ENCODE assay signal across 1 cellular context in genomic region chr19:14102102-14102696, GRCh38.
TF ChIP-seq lines count a peak whose summit lies in the region.

No MANE protein-coding gene starts in this region.

TF ChIP-seq in GM12878, 131 proteins besides CTCF, POLR2A, EP300 and RAD21:
- TF ChIP-seq RBBP5 (conservative IDR thresholded peaks at IDR 0.05) (no peak), LARP7 (IDR thresholded peaks at IDR 0.05) (no peak), BCLAF1 (IDR thresholded peaks at IDR 0.05) (no peak), ESRRA (IDR thresholded peaks at IDR 0.05; ENCODE audit: low read length) (no peak), KDM1A (IDR thresholded peaks at IDR 0.05; ENCODE audit: borderline replicate concordance) (no peak), USF2 (IDR thresholded peaks at IDR 0.05; ENCODE audit: borderline replicate concordance, low read depth, low read length) (no peak), SMAD1 (IDR thresholded peaks at IDR 0.05; ENCODE audit: low read depth, partially characterized antibody) (no peak), TCF3 (IDR thresholded peaks at IDR 0.05; ENCODE audit: borderline replicate concordance, insufficient read depth, low read depth, low read length) (no peak)
